In genomic region chr20:47748069-47748468, GRCh38 we compare ENCODE assay signal across 16 cellular contexts.
"Had no signal": no experiment of that assay in that cellular context is flagged by ENCODE, and none has a peak within 500 bp of the region (broad histone marks: within the 10 kb centered on the region; RNA-seq: fewer than 3 reads in every experiment).

No MANE protein-coding gene starts in this region.

- H3K27ac ChIP-seq: ovary, psoas muscle, tibial artery had no signal

- H3K27ac Mint-ChIP-seq: activated naive CD8-positive, alpha-beta T cell treated with anti-CD3 and anti-CD28 coated beads for 36 hours had no signal

- ATAC-seq: psoas muscle had no signal

- H3K4me3 Mint-ChIP-seq: activated naive CD8-positive, alpha-beta T cell treated with anti-CD3 and anti-CD28 coated beads for 36 hours; T-helper 2 cell treated with Interferon-gamma antibody and Interleukin-4, amounts not matched to agents 5 μg/mL and 100 μg/mL, for 36 hours had no signal

- H3K4me3 ChIP-seq: esophagus squamous epithelium, ovary, psoas muscle, tibial artery had no signal

- H3K9me3 Mint-ChIP-seq: activated naive CD8-positive, alpha-beta T cell treated with anti-CD3 and anti-CD28 coated beads for 36 hours; T-helper 2 cell treated with Interferon-gamma antibody and Interleukin-4, amounts not matched to agents 5 μg/mL and 100 μg/mL, for 36 hours had no signal

- H3K9me3 ChIP-seq: esophagus squamous epithelium, ovary, psoas muscle, tibial artery had no signal

- H3K36me3 ChIP-seq: ovary had no signal

- H3K4me1 ChIP-seq: psoas muscle had no signal

- DNase-seq: activated CD4-positive, alpha-beta T cell treated with anti-CD3 and anti-CD28 coated beads, Interleukin-2, amount 50 U/mL, for 48 hours; activated gamma-delta T cell treated with Interleukin-2 at 50 U/mL for 16 hours; activated naive CD8-positive, alpha-beta T cell treated with anti-CD3 and anti-CD28 coated beads for 36 hours; amniotic stem cell; effector memory CD4-positive, alpha-beta T cell; esophagus squamous epithelium; mammary epithelial cell; ovary; psoas muscle; small intestine; stimulated activated CD4-positive, alpha-beta T cell treated with anti-CD3 and anti-CD28 coated beads, Interleukin-4, amount 100 ng/mL, for 24 hours; tibial artery had no signal

- H3K36me3 Mint-ChIP-seq: activated naive CD8-positive, alpha-beta T cell treated with anti-CD3 and anti-CD28 coated beads for 36 hours had no signal

- FAIRE-seq: endothelial cell of umbilical vein, keratinocyte, small intestine, TTC549 had no signal

- H3K27me3 ChIP-seq: esophagus squamous epithelium, ovary, tibial artery had no signal
